2 cellular contexts compared by ENCODE assay signal in the genomic region with DNA sequence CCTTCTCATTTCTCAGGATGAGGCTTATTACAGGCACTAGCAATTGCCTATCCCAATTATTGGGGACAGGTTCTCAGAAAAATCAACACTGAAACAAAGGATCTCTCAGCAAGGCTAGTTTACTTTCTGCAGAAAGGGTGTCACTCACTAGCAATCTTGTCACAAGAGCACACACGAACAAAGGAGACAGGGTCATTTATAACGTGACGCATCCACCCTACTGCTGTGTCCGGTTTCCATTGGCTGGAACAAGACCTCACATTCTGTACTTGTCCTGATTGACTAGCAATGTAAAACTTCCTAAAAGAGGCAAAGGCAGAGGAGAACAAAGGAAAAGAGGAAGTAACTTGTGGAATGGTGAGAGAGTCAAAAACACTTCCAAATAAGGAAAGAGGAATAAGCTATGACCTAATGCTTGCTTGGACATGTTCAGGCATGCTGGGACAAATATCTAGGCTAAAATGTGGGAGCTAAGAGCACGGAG.
TF ChIP-seq lines count a peak whose summit lies in the region.

No MANE protein-coding gene starts in this region.

TF ChIP-seq in SK-N-SH, 30 proteins besides CTCF, POLR2A, EP300 and RAD21:
- TF ChIP-seq, protein P1, sequence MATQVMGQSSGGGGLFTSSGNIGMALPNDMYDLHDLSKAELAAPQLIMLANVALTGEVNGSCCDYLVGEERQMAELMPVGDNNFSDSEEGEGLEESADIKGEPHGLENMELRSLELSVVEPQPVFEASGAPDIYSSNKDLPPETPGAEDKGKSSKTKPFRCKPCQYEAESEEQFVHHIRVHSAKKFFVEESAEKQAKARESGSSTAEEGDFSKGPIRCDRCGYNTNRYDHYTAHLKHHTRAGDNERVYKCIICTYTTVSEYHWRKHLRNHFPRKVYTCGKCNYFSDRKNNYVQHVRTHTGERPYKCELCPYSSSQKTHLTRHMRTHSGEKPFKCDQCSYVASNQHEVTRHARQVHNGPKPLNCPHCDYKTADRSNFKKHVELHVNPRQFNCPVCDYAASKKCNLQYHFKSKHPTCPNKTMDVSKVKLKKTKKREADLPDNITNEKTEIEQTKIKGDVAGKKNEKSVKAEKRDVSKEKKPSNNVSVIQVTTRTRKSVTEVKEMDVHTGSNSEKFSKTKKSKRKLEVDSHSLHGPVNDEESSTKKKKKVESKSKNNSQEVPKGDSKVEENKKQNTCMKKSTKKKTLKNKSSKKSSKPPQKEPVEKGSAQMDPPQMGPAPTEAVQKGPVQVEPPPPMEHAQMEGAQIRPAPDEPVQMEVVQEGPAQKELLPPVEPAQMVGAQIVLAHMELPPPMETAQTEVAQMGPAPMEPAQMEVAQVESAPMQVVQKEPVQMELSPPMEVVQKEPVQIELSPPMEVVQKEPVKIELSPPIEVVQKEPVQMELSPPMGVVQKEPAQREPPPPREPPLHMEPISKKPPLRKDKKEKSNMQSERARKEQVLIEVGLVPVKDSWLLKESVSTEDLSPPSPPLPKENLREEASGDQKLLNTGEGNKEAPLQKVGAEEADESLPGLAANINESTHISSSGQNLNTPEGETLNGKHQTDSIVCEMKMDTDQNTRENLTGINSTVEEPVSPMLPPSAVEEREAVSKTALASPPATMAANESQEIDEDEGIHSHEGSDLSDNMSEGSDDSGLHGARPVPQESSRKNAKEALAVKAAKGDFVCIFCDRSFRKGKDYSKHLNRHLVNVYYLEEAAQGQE (IDR thresholded peaks at IDR 0.05; ENCODE audit: low read depth, low read length): no peak
- TF ChIP-seq RXRA (IDR thresholded peaks at IDR 0.05; ENCODE audit: borderline replicate concordance, low read depth): no peak
- TF ChIP-seq FOXJ3 (CRISPR knock-in tag; IDR thresholded peaks at IDR 0.05): no peak
- TF ChIP-seq, protein P2, sequence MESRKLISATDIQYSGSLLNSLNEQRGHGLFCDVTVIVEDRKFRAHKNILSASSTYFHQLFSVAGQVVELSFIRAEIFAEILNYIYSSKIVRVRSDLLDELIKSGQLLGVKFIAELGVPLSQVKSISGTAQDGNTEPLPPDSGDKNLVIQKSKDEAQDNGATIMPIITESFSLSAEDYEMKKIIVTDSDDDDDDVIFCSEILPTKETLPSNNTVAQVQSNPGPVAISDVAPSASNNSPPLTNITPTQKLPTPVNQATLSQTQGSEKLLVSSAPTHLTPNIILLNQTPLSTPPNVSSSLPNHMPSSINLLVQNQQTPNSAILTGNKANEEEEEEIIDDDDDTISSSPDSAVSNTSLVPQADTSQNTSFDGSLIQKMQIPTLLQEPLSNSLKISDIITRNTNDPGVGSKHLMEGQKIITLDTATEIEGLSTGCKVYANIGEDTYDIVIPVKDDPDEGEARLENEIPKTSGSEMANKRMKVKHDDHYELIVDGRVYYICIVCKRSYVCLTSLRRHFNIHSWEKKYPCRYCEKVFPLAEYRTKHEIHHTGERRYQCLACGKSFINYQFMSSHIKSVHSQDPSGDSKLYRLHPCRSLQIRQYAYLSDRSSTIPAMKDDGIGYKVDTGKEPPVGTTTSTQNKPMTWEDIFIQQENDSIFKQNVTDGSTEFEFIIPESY (IDR thresholded peaks at IDR 0.05; ENCODE audit: borderline replicate concordance, low read depth): no peak
- no peak for TF ChIP-seq EZH2phosphoT487 (IDR thresholded peaks at IDR 0.05; ENCODE audit: borderline replicate concordance, low read depth)
- TF ChIP-seq, protein P3, sequence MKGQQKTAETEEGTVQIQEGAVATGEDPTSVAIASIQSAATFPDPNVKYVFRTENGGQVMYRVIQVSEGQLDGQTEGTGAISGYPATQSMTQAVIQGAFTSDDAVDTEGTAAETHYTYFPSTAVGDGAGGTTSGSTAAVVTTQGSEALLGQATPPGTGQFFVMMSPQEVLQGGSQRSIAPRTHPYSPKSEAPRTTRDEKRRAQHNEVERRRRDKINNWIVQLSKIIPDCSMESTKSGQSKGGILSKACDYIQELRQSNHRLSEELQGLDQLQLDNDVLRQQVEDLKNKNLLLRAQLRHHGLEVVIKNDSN (IDR thresholded peaks at IDR 0.05; ENCODE audit: borderline replicate concordance, low read depth): no peak
- TF ChIP-seq NRF1 (IDR thresholded peaks at IDR 0.05; ENCODE audit: low read depth, low read length): no peak
- no peak for TF ChIP-seq RCOR1 (IDR thresholded peaks at IDR 0.05; ENCODE audit: low read length)

TF ChIP-seq in SK-N-SH treated with all-trans-retinoic acid at 6 μM for 48 hours, 23 proteins besides CTCF, POLR2A, EP300 and RAD21 (continued from another document):
- TF ChIP-seq, protein P4, sequence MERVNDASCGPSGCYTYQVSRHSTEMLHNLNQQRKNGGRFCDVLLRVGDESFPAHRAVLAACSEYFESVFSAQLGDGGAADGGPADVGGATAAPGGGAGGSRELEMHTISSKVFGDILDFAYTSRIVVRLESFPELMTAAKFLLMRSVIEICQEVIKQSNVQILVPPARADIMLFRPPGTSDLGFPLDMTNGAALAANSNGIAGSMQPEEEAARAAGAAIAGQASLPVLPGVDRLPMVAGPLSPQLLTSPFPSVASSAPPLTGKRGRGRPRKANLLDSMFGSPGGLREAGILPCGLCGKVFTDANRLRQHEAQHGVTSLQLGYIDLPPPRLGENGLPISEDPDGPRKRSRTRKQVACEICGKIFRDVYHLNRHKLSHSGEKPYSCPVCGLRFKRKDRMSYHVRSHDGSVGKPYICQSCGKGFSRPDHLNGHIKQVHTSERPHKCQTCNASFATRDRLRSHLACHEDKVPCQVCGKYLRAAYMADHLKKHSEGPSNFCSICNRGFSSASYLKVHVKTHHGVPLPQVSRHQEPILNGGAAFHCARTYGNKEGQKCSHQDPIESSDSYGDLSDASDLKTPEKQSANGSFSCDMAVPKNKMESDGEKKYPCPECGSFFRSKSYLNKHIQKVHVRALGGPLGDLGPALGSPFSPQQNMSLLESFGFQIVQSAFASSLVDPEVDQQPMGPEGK (CRISPR knock-in tag; IDR thresholded peaks at IDR 0.05; ENCODE audit: borderline replicate concordance): no peak
- TF ChIP-seq ZC3H10 (CRISPR knock-in tag; IDR thresholded peaks at IDR 0.05) (no peak), RARB (CRISPR knock-in tag; IDR thresholded peaks at IDR 0.05) (no peak)
- TF ChIP-seq, protein P5, sequence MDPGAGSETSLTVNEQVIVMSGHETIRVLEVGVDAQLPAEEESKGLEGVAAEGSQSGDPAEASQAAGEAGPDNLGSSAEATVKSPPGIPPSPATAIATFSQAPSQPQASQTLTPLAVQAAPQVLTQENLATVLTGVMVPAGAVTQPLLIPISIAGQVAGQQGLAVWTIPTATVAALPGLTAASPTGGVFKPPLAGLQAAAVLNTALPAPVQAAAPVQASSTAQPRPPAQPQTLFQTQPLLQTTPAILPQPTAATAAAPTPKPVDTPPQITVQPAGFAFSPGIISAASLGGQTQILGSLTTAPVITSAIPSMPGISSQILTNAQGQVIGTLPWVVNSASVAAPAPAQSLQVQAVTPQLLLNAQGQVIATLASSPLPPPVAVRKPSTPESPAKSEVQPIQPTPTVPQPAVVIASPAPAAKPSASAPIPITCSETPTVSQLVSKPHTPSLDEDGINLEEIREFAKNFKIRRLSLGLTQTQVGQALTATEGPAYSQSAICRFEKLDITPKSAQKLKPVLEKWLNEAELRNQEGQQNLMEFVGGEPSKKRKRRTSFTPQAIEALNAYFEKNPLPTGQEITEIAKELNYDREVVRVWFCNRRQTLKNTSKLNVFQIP (CRISPR knock-in tag; IDR thresholded peaks at IDR 0.05; ENCODE audit: borderline replicate concordance, low read depth): no peak
